In the genomic region with DNA sequence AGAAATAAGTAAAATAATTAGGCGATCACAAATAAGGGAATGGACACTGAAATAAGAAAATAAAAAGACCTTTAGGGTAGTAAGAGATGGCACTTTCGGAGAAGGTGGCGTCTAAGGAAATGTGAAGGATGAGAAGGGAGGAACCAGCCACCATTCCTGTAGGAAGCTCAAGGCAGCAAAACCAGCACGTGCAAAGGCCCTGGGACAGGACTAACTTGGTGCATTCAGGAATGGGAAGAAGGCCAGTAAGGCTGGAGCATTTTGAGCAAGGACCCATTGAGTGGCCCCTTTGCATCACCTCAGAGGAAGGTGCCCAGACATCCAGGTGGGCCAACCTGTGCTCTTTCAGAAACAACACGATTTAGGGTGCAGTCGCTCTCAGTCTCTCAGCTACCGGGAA, we compare ENCODE assay signal across 8 cellular contexts. TPM values are rescaled to one million over a fixed set of nuclear protein-coding genes. Genes with fewer than 3 reads are reported as not detected.
DNase-seq lines count a peak whose midpoint lies in the region; ATAC-seq and TF ChIP-seq lines count a peak whose summit lies in the region.

No MANE protein-coding gene starts in this region.

- H3K36me3 ChIP-seq in SK-N-SH (replicated peaks in 1 of 2; ENCODE audit: control insufficient read depth in 1 of 2, insufficient read depth in 2 of 2, low read length in 1 of 2): no peaks in the 10 kb centered on the region
- no peaks in the 10 kb centered on the region for H3K36me3 ChIP-seq in PC-9 (ENCODE audit: low read depth)
- H3K36me3 ChIP-seq in endodermal cell (ENCODE audit: control insufficient read depth, insufficient read depth, low read length): no peaks in the 10 kb centered on the region
- H3K36me3 ChIP-seq in sigmoid colon: no peaks in the 10 kb centered on the region

- H3K4me2 ChIP-seq in SK-N-SH: no peak overlapping the region
- peak overlapping the region; percentile 85; the same call in 1 of the 2 replicates for H3K4me2 ChIP-seq in PC-9

- H3K4me1 Mint-ChIP-seq in endodermal cell: peaks cover 24% of the 10 kb centered on the region

- peak overlapping the region; percentile 92 for H3K27ac Mint-ChIP-seq in endodermal cell

- no peak for TF ChIP-seq CTCF in SK-N-SH (IDR thresholded peaks at IDR 0.05)
- TF ChIP-seq CTCF in PC-9 (conservative IDR thresholded peaks at IDR 0.05): no peak
- no peak for TF ChIP-seq CTCF in endodermal cell (conservative IDR thresholded peaks at IDR 0.05)
- TF ChIP-seq CTCF in sigmoid colon (IDR thresholded peaks at IDR 0.05): no peak

- H3K9ac ChIP-seq in SK-N-SH (no peak overlapping the region), endodermal cell (ENCODE audit: extremely low read depth, low read length, poor library complexity, severe bottlenecking) (no peak overlapping the region)

- H3K9me3 Mint-ChIP-seq in endodermal cell: peaks cover 7% of the 10 kb centered on the region

- DNase-seq in SK-N-SH: no peak
- DNase-seq in PC-9: no peak
- DNase-seq in endodermal cell: no peak
- DNase-seq in sigmoid colon: no peak
- no peak for DNase-seq in NCI-H128 (lab: John Stamatoyannopoulos, UW; ENCODE audit: unreplicated experiment)

- H3K9me2 ChIP-seq in SK-N-SH (no peaks in the 10 kb centered on the region), PC-9 (ENCODE audit: insufficient read depth) (no peaks in the 10 kb centered on the region)

- H3K4me1 ChIP-seq in SK-N-SH (ENCODE audit: control insufficient read depth in 1 of 2, insufficient read depth in 2 of 2, low read depth in 1 of 2, low read length in 1 of 2) (peaks cover 5 to 20% of the 10 kb centered on the region in 2 experiments; a peak in 3 of 4 replicates), PC-9 (replicated peaks; ENCODE audit: insufficient read depth) (peaks cover 67% of the 10 kb centered on the region), endodermal cell (ENCODE audit: control insufficient read depth, insufficient read depth, low read length) (peaks cover 5% of the 10 kb centered on the region), sigmoid colon (peaks cover 0 to 34% (median 28%) of the 10 kb centered on the region in 4 donors)

- H3K27me3 Mint-ChIP-seq in endodermal cell (ENCODE audit: insufficient read depth): peaks cover 44% of the 10 kb centered on the region

- H3K27me3 ChIP-seq in SK-N-SH (ENCODE audit: insufficient read depth): no peaks in the 10 kb centered on the region
- H3K27me3 ChIP-seq in PC-9 (ENCODE audit: insufficient read depth, low read depth): no peaks in the 10 kb centered on the region
- H3K27me3 ChIP-seq in endodermal cell (ENCODE audit: control insufficient read depth, insufficient read depth, low read length, poor library complexity, severe bottlenecking): peaks cover 5% of the 10 kb centered on the region
- H3K27me3 ChIP-seq in sigmoid colon: no peaks in the 10 kb centered on the region

- H3K79me2 ChIP-seq in SK-N-SH (ENCODE audit: insufficient read depth): peaks cover 39% of the 10 kb centered on the region
- H3K79me2 ChIP-seq in PC-9 (ENCODE audit: low read depth): peaks cover 51% of the 10 kb centered on the region

- peak overlapping the region; percentile 87 for H3K4me3 Mint-ChIP-seq in endodermal cell

- TF ChIP-seq RAD21 in SK-N-SH (IDR thresholded peaks at IDR 0.05; ENCODE audit: low read length): no peak

- peaks cover 24% of the 10 kb centered on the region for H3F3A ChIP-seq in SK-N-SH (replicated peaks; ENCODE audit: insufficient read depth)
- H3F3A ChIP-seq in PC-9 (ENCODE audit: insufficient read depth, low read depth): peaks cover 64% of the 10 kb centered on the region

- no peak for ATAC-seq in SK-N-SH treated with all-trans-retinoic acid at 6 μM for 48 hours
- ATAC-seq in HG03460 (IDR thresholded peaks at IDR 0.05; ENCODE audit: unreplicated experiment): no peak
- ATAC-seq in GM18867 (IDR thresholded peaks at IDR 0.05; ENCODE audit: unreplicated experiment): no peak

- POLR2A ChIA-PET in SK-N-SH (lab: Yijun Ruan, JAX) (interaction anchor here (0.5 kb wide), 1 partner anchor 109 kb away, joined by 3 read pairs; no protein-coding TSS in a partner anchor), PC-9 (lab: Charles Lee; ENCODE audit: unreplicated experiment) (interaction anchor here (0.6 kb wide), 1 partner anchor 455 kb away, joined by 3 read pairs; no protein-coding TSS in a partner anchor)

- intact Hi-C loops in PC-9 (cut with micrococcal nuclease; ENCODE audit: unreplicated experiment): no loop called here
- intact Hi-C loops in sigmoid colon (cut with DNase I): loop anchor here (5.0 kb wide), 1 partner anchor 71 kb away; a partner anchor contains a TSS

- H3K4me3 ChIP-seq in SK-N-SH (ENCODE audit: low read depth in 2 of 2, low read length in 1 of 2) (0 out of 4 replicates have a peak overlapping the region, but pooled peaks of 1 of the 2 experiments have one; percentile 81), PC-9 (0 out of 2 replicates have a peak overlapping the region, but pooled peaks have one; percentile 61), endodermal cell (ENCODE audit: low read length) (peak overlapping the region; percentile 89), sigmoid colon (no peak overlapping the region)

- no TSS peak for BruUV-seq in PC-9 (replicated peaks; lab: Mats Ljungman, UMichigan)

- no peaks in the 10 kb centered on the region for H3K36me3 Mint-ChIP-seq in endodermal cell (ENCODE audit: low read depth)

- H3K27ac ChIP-seq in SK-N-SH (ENCODE audit: low read depth in 2 of 2, low read length in 1 of 2) (peak overlapping the region in 1 of 2 experiments; percentile 18; a peak in 1 of 4 replicates), PC-9 (peak overlapping the region; percentile 97; the same call in 1 of the 2 replicates), endodermal cell (ENCODE audit: low read depth, low read length) (no peak overlapping the region), sigmoid colon (peak overlapping the region in 3 of 4 donors; percentile 77 to 84 (median 84))

- no peaks in the 10 kb centered on the region for H3K9me3 ChIP-seq in SK-N-SH
- no peaks in the 10 kb centered on the region for H3K9me3 ChIP-seq in PC-9 (ENCODE audit: insufficient read depth, low read depth)
- no peaks in the 10 kb centered on the region for H3K9me3 ChIP-seq in endodermal cell (ENCODE audit: control insufficient read depth, low read length)
- H3K9me3 ChIP-seq in sigmoid colon: no peaks in the 10 kb centered on the region

- TF ChIP-seq EP300 in SK-N-SH (IDR thresholded peaks at IDR 0.05; ENCODE audit: borderline replicate concordance in 1 of 2, low read depth in 1 of 2, low read length in 1 of 2) (no peak), sigmoid colon (IDR thresholded peaks at IDR 0.05) (no peak)

- peaks cover 21% of the 10 kb centered on the region; the same call in 1 of the 2 replicates for H4K20me1 ChIP-seq in SK-N-SH (ENCODE audit: insufficient read depth)
- peaks cover 12% of the 10 kb centered on the region; the same call in 1 of the 2 replicates for H4K20me1 ChIP-seq in PC-9 (ENCODE audit: insufficient read depth)

- H2AFZ ChIP-seq in SK-N-SH (ENCODE audit: low read depth) (peak overlapping the region; percentile 66; the same call in 1 of the 2 replicates), PC-9 (no peak overlapping the region)

- 89% methylated on average over 7 of the region's 7 CpGs for WGBS in SK-N-SH (ENCODE audit: low lambda C conversion rate)
- WGBS in endodermal cell (ENCODE audit: insufficient coverage in 1 of 2, insufficient read length in 1 of 2), 2 experiments: 95 to 97% methylated on average over 7 of the region's 7 CpGs
- 96% methylated on average over 7 of the region's 7 CpGs for WGBS in sigmoid colon, 2 donors

- TF ChIP-seq POLR2A in sigmoid colon (IDR thresholded peaks at IDR 0.05): no peak

- CTCF ChIA-PET in SK-N-SH (lab: Yijun Ruan, JAX): interaction anchor here (0.9 to 2.3 kb wide), 6 partner anchors 8 to 341 kb away, joined by 3 to 5 read pairs (median 4); no protein-coding TSS in a partner anchor
- CTCF ChIA-PET in PC-9 (lab: Charles Lee): no interaction called here

TF ChIP-seq in SK-N-SH, 30 proteins besides CTCF, POLR2A, EP300 and RAD21:
- no peak for TF ChIP-seq RFX5 (IDR thresholded peaks at IDR 0.05; ENCODE audit: low read length)
- no peak for TF ChIP-seq GABPA (IDR thresholded peaks at IDR 0.05; ENCODE audit: low read depth)

TF ChIP-seq in SK-N-SH treated with all-trans-retinoic acid at 6 μM for 48 hours, 23 proteins besides CTCF, POLR2A, EP300 and RAD21:
- TF ChIP-seq CSDC2 (CRISPR knock-in tag; IDR thresholded peaks at IDR 0.05) (no peak), ZFP30 (CRISPR knock-in tag; IDR thresholded peaks at IDR 0.05) (no peak), TCF4 (CRISPR knock-in tag; IDR thresholded peaks at IDR 0.05; ENCODE audit: borderline replicate concordance) (no peak), OSR1 (CRISPR knock-in tag; IDR thresholded peaks at IDR 0.05) (no peak)
- TF ChIP-seq, protein P1, sequence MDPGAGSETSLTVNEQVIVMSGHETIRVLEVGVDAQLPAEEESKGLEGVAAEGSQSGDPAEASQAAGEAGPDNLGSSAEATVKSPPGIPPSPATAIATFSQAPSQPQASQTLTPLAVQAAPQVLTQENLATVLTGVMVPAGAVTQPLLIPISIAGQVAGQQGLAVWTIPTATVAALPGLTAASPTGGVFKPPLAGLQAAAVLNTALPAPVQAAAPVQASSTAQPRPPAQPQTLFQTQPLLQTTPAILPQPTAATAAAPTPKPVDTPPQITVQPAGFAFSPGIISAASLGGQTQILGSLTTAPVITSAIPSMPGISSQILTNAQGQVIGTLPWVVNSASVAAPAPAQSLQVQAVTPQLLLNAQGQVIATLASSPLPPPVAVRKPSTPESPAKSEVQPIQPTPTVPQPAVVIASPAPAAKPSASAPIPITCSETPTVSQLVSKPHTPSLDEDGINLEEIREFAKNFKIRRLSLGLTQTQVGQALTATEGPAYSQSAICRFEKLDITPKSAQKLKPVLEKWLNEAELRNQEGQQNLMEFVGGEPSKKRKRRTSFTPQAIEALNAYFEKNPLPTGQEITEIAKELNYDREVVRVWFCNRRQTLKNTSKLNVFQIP (CRISPR knock-in tag; IDR thresholded peaks at IDR 0.05; ENCODE audit: borderline replicate concordance, low read depth): no peak
TF ChIP-seq in SK-N-SH treated with all-trans-retinoic acid at 6 μM for 48 hours: peak in this region for 0.

RNA-seq across cellular contexts. Expression of a gene that starts 0.7 kb away (rescaled TPM):
- polyA plus RNA-seq in SK-N-SH (2012; rRNA removed) (20.9 and 41.1 TPM in 2 replicates), sigmoid colon (10 to 100 TPM; 53.2 to 64.7 (median 54.1) TPM)
- polyA plus RNA-seq in SK-N-SH (2012; cell fraction: cytosol; rRNA removed): 28.4 and 30.0 TPM in 2 replicates
- 28.8 and 35.8 TPM in 2 replicates for polyA plus RNA-seq in SK-N-SH (2012; cell fraction: nucleus; rRNA removed)
- total RNA-seq in PC-9 (2021) (51.4 and 53.5 TPM in 2 replicates), endodermal cell (10 to 100 TPM; 22.7 to 24.1 TPM), sigmoid colon (10 to 100 TPM in 3 of 4 donors, 1 to 10 TPM in 1; 8.6 to 17.2 (median 15.3) TPM)
- polyA plus RNA-seq in endodermal cell (2013, experiment 1 of 2): 28.1 TPM
- polyA plus RNA-seq in endodermal cell (2013, experiment 2 of 2): 28.9 TPM

Comparison
In these comparisons a context has a peak if more than half of its experiments do, and no peak if none do; other contexts are left out.
1. H3K4me3 ChIP-seq: peak in PC-9 (single experiment) and endodermal cell (single experiment); none in sigmoid colon (0 of 4).